Comparison of ENCODE assay signal across 15 cellular contexts in genomic region chr2:157432475-157433106, GRCh38. TPM values are rescaled to one million over a fixed set of nuclear protein-coding genes. Genes with fewer than 3 reads are reported as not detected.
A peak's percentile ranks its signal among the peaks of the same experiment; 100 is the strongest.
DNase-seq lines count a peak whose midpoint lies in the region; ATAC-seq and TF ChIP-seq lines count a peak whose summit lies in the region.
"Had no signal": no experiment of that assay in that cellular context is flagged by ENCODE, and none has a peak within 500 bp of the region (broad histone marks: within the 10 kb centered on the region; RNA-seq: fewer than 3 reads in every experiment).

No MANE protein-coding gene starts in this region.

- H3K36me3 ChIP-seq in hepatocyte (replicated peaks; ENCODE audit: insufficient read depth, low read depth) = no peaks in the 10 kb centered on the region
- H3K36me3 ChIP-seq: vagina had no signal

- H3K4me2 ChIP-seq in hepatocyte = peak overlapping the region; percentile 42

- H3K27me3 Mint-ChIP-seq in activated T-cell treated with anti-CD3 and anti-CD28 coated beads, Interleukin-2, amount 50 U/mL, for 24 hours = no peaks in the 10 kb centered on the region
- no peaks in the 10 kb centered on the region for H3K27me3 Mint-ChIP-seq in activated B cell treated with CpG ODN at 0.5 μM for 24 hours
- H3K27me3 Mint-ChIP-seq in stimulated activated memory B cell treated with anti-CD40 and anti-IgM and Interleukin-4, amounts not matched to agents 10 μg/mL and 1 μg/mL and 100 μg/mL, for 72 hours = no peaks in the 10 kb centered on the region

- peak overlapping the region; percentile 92 for H3K4me3 Mint-ChIP-seq in activated T-cell treated with anti-CD3 and anti-CD28 coated beads, Interleukin-2, amount 50 U/mL, for 24 hours
- peak overlapping the region; percentile 12 for H3K4me3 Mint-ChIP-seq in activated B cell treated with CpG ODN at 0.5 μM for 24 hours
- H3K4me3 Mint-ChIP-seq in stimulated activated memory B cell treated with anti-CD40 and anti-IgM and Interleukin-4, amounts not matched to agents 10 μg/mL and 1 μg/mL and 100 μg/mL, for 72 hours = peak overlapping the region; percentile 51

- H3K27me3 ChIP-seq in hepatocyte = no peaks in the 10 kb centered on the region
- H3K27me3 ChIP-seq: vagina had no signal

- no peaks in the 10 kb centered on the region for H3K9me2 ChIP-seq in hepatocyte (replicated peaks; ENCODE audit: insufficient read depth)

- POLR2A ChIA-PET in activated B cell treated with CpG ODN at 0.5 μM for 24 hours (lab: Charles Lee) = interaction anchor here (0.6 to 7.2 kb wide), 8 partner anchors 8 to 91 kb away, joined by 3 to 64 read pairs (median 7); partner anchors contain the start of gene CYTIP

- H3K9me3 Mint-ChIP-seq in activated T-cell treated with anti-CD3 and anti-CD28 coated beads, Interleukin-2, amount 50 U/mL, for 24 hours = no peaks in the 10 kb centered on the region
- H3K9me3 Mint-ChIP-seq in activated B cell treated with CpG ODN at 0.5 μM for 24 hours = no peaks in the 10 kb centered on the region
- no peaks in the 10 kb centered on the region for H3K9me3 Mint-ChIP-seq in stimulated activated memory B cell treated with anti-CD40 and anti-IgM and Interleukin-4, amounts not matched to agents 10 μg/mL and 1 μg/mL and 100 μg/mL, for 72 hours

- ATAC-seq in activated B cell treated with CpG ODN at 0.5 μM for 24 hours (ENCODE audit: low read depth) (no peak), HG02970 (IDR thresholded peaks at IDR 0.05; ENCODE audit: low FRiP score, unreplicated experiment) (no peak), GM21367 (IDR thresholded peaks at IDR 0.05; ENCODE audit: unreplicated experiment) (no peak)
- no peak for ATAC-seq in stimulated activated memory B cell treated with anti-CD40 and anti-IgM and Interleukin-4, amounts not matched to agents 10 μg/mL and 1 μg/mL and 100 μg/mL, for 72 hours
- ATAC-seq: Panc1, SK-N-SH treated with all-trans-retinoic acid at 6 μM for 48 hours had no signal

- TF ChIP-seq CTCF in activated B cell treated with CpG ODN at 0.5 μM for 24 hours (IDR thresholded peaks at IDR 0.05) (no peak), hepatocyte (IDR thresholded peaks at IDR 0.05; ENCODE audit: poor library complexity) (no peak)

- H3K4me3 ChIP-seq in hepatocyte = no peak overlapping the region
- H3K4me3 ChIP-seq: coronary artery, skin epidermis, vagina had no signal

- H3K4me1 ChIP-seq in hepatocyte (ENCODE audit: insufficient read depth) = peaks cover 17% of the 10 kb centered on the region

- 67% methylated on average over 2 of the region's 2 CpGs for WGBS in hepatocyte (ENCODE audit: low lambda C conversion rate, missing lambda C conversion rate)

- peak overlapping the region; percentile 4 for H3K27ac ChIP-seq in hepatocyte
- H3K27ac ChIP-seq: coronary artery, vagina had no signal

- CTCF ChIA-PET in activated B cell treated with CpG ODN at 0.5 μM for 24 hours (lab: Charles Lee) = interaction anchor here (1.0 to 2.2 kb wide), 5 partner anchors 60 to 106 kb away, joined by 4 to 18 read pairs (median 7); no protein-coding TSS in a partner anchor

- H3K79me2 ChIP-seq in hepatocyte = no peaks in the 10 kb centered on the region

- peaks cover 79% of the 10 kb centered on the region for H3K4me1 Mint-ChIP-seq in activated T-cell treated with anti-CD3 and anti-CD28 coated beads, Interleukin-2, amount 50 U/mL, for 24 hours (ENCODE audit: low read depth)
- H3K4me1 Mint-ChIP-seq in activated B cell treated with CpG ODN at 0.5 μM for 24 hours = peaks cover 86% of the 10 kb centered on the region
- peaks cover 68% of the 10 kb centered on the region for H3K4me1 Mint-ChIP-seq in stimulated activated memory B cell treated with anti-CD40 and anti-IgM and Interleukin-4, amounts not matched to agents 10 μg/mL and 1 μg/mL and 100 μg/mL, for 72 hours

- no peak for DNase-seq in activated T-cell treated with anti-CD3 and anti-CD28 coated beads, Interleukin-2, amount 50 U/mL, for 24 hours
- DNase-seq in activated T-cell treated with anti-CD3 and anti-CD28 coated beads for 4 hours = no peak
- DNase-seq in activated B cell treated with CpG ODN at 0.5 μM for 24 hours = no peak
- no peak for DNase-seq in hepatocyte (ENCODE audit: low spot score)
- no peak for DNase-seq in NCI-H2171 (lab: John Stamatoyannopoulos, UW)
- DNase-seq: aorta, NCI-H82 had no signal

- peak overlapping the region; percentile 89 for H3K27ac Mint-ChIP-seq in activated T-cell treated with anti-CD3 and anti-CD28 coated beads, Interleukin-2, amount 50 U/mL, for 24 hours
- H3K27ac Mint-ChIP-seq in activated B cell treated with CpG ODN at 0.5 μM for 24 hours = peak overlapping the region; percentile 61
- H3K27ac Mint-ChIP-seq in stimulated activated memory B cell treated with anti-CD40 and anti-IgM and Interleukin-4, amounts not matched to agents 10 μg/mL and 1 μg/mL and 100 μg/mL, for 72 hours = peak overlapping the region; percentile 75

- no peak overlapping the region for H2AFZ ChIP-seq in hepatocyte

- H4K20me1 ChIP-seq in hepatocyte (ENCODE audit: insufficient read depth, poor library complexity, severe bottlenecking) = no peaks in the 10 kb centered on the region

- intact Hi-C loops in activated B cell treated with CpG ODN at 0.5 μM for 24 hours (cut with micrococcal nuclease) = loop anchor here (1.0 kb wide), 1 partner anchor 11 kb away; no protein-coding TSS in a partner anchor

- no peaks in the 10 kb centered on the region for H3K9me3 ChIP-seq in hepatocyte (ENCODE audit: low read depth)
- H3K9me3 ChIP-seq: vagina had no signal

- H3K36me3 Mint-ChIP-seq in activated T-cell treated with anti-CD3 and anti-CD28 coated beads, Interleukin-2, amount 50 U/mL, for 24 hours (ENCODE audit: low read depth) = peaks cover 98% of the 10 kb centered on the region
- H3K36me3 Mint-ChIP-seq in activated B cell treated with CpG ODN at 0.5 μM for 24 hours (ENCODE audit: low read depth) = peaks cover 90% of the 10 kb centered on the region
- peaks cover 91% of the 10 kb centered on the region for H3K36me3 Mint-ChIP-seq in stimulated activated memory B cell treated with anti-CD40 and anti-IgM and Interleukin-4, amounts not matched to agents 10 μg/mL and 1 μg/mL and 100 μg/mL, for 72 hours

RNA-seq across cellular contexts. Expression of gene CYTIP, which starts 11.3 kb away (rescaled TPM):
- total RNA-seq in activated B cell treated with CpG ODN at 0.5 μM for 24 hours = 129 and 130 TPM in 2 replicates
- 3.7 and 4.0 TPM in 2 replicates for total RNA-seq in hepatocyte
- polyA plus RNA-seq in hepatocyte = 0.28 and 1.6 TPM in 2 replicates

Comparison
In these comparisons a context has a peak if more than half of its experiments do, and no peak if none do; other contexts are left out.
1. H3K4me3 Mint-ChIP-seq: peak in every context shown above with its lines; median percentile 92 in activated T-cell treated with anti-CD3 and anti-CD28 coated beads, Interleukin-2, amount 50 U/mL, for 24 hours; 51 in stimulated activated memory B cell treated with anti-CD40 and anti-IgM and Interleukin-4, amounts not matched to agents 10 μg/mL and 1 μg/mL and 100 μg/mL, for 72 hours; 12 in activated B cell treated with CpG ODN at 0.5 μM for 24 hours.
2. RNA of gene CYTIP, which starts 11.3 kb away (total RNA-seq): 129 to 130 TPM in activated B cell treated with CpG ODN at 0.5 μM for 24 hours; 3.7 to 4.0 TPM in hepatocyte; every median in the first group is over 10 times any median in the second.
3. Peak in every context shown above with its lines, with median percentiles within 50 percentile points of each other: H3K27ac Mint-ChIP-seq.